ENCODE assay signal across 27 cellular contexts in genomic region chr10:7501157-7501556, GRCh38.
A peak's percentile ranks its signal among the peaks of the same experiment; 100 is the strongest.
DNase-seq lines count a peak whose midpoint lies in the region; ATAC-seq and TF ChIP-seq lines count a peak whose summit lies in the region.
"Had no signal": no experiment of that assay in that cellular context is flagged by ENCODE, and none has a peak within 500 bp of the region (broad histone marks: within the 10 kb centered on the region; RNA-seq: fewer than 3 reads in every experiment).

No MANE protein-coding gene starts in this region.

- H2BK120ac ChIP-seq in neuronal stem cell (ENCODE audit: low read depth, low read length): no peak overlapping the region

- H3K4me1 Mint-ChIP-seq in activated CD8-positive, alpha-beta memory T cell treated with anti-CD3 and anti-CD28 coated beads, Interleukin-2, amount 10 ng/mL, durations not matched to agents 7 days and 5 days: peaks cover 46% of the 10 kb centered on the region
- H3K4me1 Mint-ChIP-seq in activated naive CD8-positive, alpha-beta T cell treated with anti-CD3 and anti-CD28 coated beads, Interleukin-2, amount 50 U/mL, for 24 hours: peaks cover 12% of the 10 kb centered on the region
- H3K4me1 Mint-ChIP-seq in stimulated activated effector memory CD8-positive, alpha-beta T cell treated with anti-CD3 and anti-CD28 coated beads, Interleukin-12 subunit alpha, Interleukin-12 subunit beta, amount 100 ng/mL, for 72 hours: peaks cover 22% of the 10 kb centered on the region
- H3K4me1 Mint-ChIP-seq: neural crest cell had no signal

- no peak overlapping the region for H3K4ac ChIP-seq in neuronal stem cell (ENCODE audit: low read length)

- TF ChIP-seq EP300 in suprapubic skin (IDR thresholded peaks at IDR 0.05): no peak

- CTCF ChIA-PET in activated CD8-positive, alpha-beta memory T cell treated with anti-CD3 and anti-CD28 coated beads, Interleukin-2, amount 10 ng/mL, durations not matched to agents 7 days and 5 days (lab: Charles Lee): interaction anchor here (0.6 to 2.1 kb wide), 7 partner anchors 9 to 84 kb away, joined by 3 to 9 read pairs (median 4); no protein-coding TSS in a partner anchor

- no peak overlapping the region for H2AK5ac ChIP-seq in neuronal stem cell (ENCODE audit: low read depth, low read length)

- no peak for TF ChIP-seq CTCF in suprapubic skin (IDR thresholded peaks at IDR 0.05)

- H3K4me2 ChIP-seq in neuronal stem cell (ENCODE audit: insufficient read depth, low read length, poor library complexity, severe bottlenecking): no peak overlapping the region
- H3K4me2 ChIP-seq: smooth muscle cell had no signal

- H3K4me3 ChIP-seq in suprapubic skin: no peak overlapping the region
- H3K4me3 ChIP-seq in neuronal stem cell (ENCODE audit: low read length in 2 of 2): no peak overlapping the region
- H3K4me3 ChIP-seq: K562, right atrium auricular region, smooth muscle cell, stomach, thyroid gland had no signal

- peaks cover 14% of the 10 kb centered on the region for H3K36me3 Mint-ChIP-seq in activated CD8-positive, alpha-beta memory T cell treated with anti-CD3 and anti-CD28 coated beads, Interleukin-2, amount 10 ng/mL, durations not matched to agents 7 days and 5 days
- H3K36me3 Mint-ChIP-seq in activated naive CD8-positive, alpha-beta T cell treated with anti-CD3 and anti-CD28 coated beads, Interleukin-2, amount 50 U/mL, for 24 hours (ENCODE audit: low read depth): no peaks in the 10 kb centered on the region
- no peaks in the 10 kb centered on the region for H3K36me3 Mint-ChIP-seq in stimulated activated effector memory CD8-positive, alpha-beta T cell treated with anti-CD3 and anti-CD28 coated beads, Interleukin-12 subunit alpha, Interleukin-12 subunit beta, amount 100 ng/mL, for 72 hours
- H3K36me3 Mint-ChIP-seq: CD8-positive, alpha-beta memory T cell had no signal

- H3K14ac ChIP-seq in neuronal stem cell (ENCODE audit: low read length): no peak overlapping the region

- no peak overlapping the region for H3K4me3 Mint-ChIP-seq in activated CD8-positive, alpha-beta memory T cell treated with anti-CD3 and anti-CD28 coated beads, Interleukin-2, amount 10 ng/mL, durations not matched to agents 7 days and 5 days
- H3K4me3 Mint-ChIP-seq in activated naive CD8-positive, alpha-beta T cell treated with anti-CD3 and anti-CD28 coated beads, Interleukin-2, amount 50 U/mL, for 24 hours: no peak overlapping the region
- peak overlapping the region; percentile 15 for H3K4me3 Mint-ChIP-seq in stimulated activated effector memory CD8-positive, alpha-beta T cell treated with anti-CD3 and anti-CD28 coated beads, Interleukin-12 subunit alpha, Interleukin-12 subunit beta, amount 100 ng/mL, for 72 hours
- H3K4me3 Mint-ChIP-seq: activated naive CD4-positive, alpha-beta T cell treated with anti-CD3 and anti-CD28 coated beads for 36 hours; neural crest cell had no signal

- H3K18ac ChIP-seq in neuronal stem cell (ENCODE audit: low read length): no peak overlapping the region

- no peak overlapping the region for H2BK5ac ChIP-seq in neuronal stem cell (ENCODE audit: low read length)

- H3K9me3 ChIP-seq in suprapubic skin: no peaks in the 10 kb centered on the region
- H3K9me3 ChIP-seq in neuronal stem cell (replicated peaks in 1 of 2; ENCODE audit: control insufficient read depth in 2 of 2, insufficient read depth in 1 of 2, low read depth in 1 of 2, low read length in 2 of 2): no peaks in the 10 kb centered on the region
- H3K9me3 ChIP-seq: stomach, thyroid gland had no signal

- ATAC-seq in activated CD8-positive, alpha-beta memory T cell treated with anti-CD3 and anti-CD28 coated beads, Interleukin-2, amount 10 ng/mL, durations not matched to agents 7 days and 5 days: peak; percentile 89
- ATAC-seq in HG03175 (IDR thresholded peaks at IDR 0.05; ENCODE audit: unreplicated experiment): peak; percentile 41
- ATAC-seq in activated naive CD8-positive, alpha-beta T cell treated with anti-CD3 and anti-CD28 coated beads, Interleukin-2, amount 50 U/mL, for 24 hours: peak; percentile 36
- ATAC-seq in stimulated activated effector memory CD8-positive, alpha-beta T cell treated with anti-CD3 and anti-CD28 coated beads, Interleukin-12 subunit alpha, Interleukin-12 subunit beta, amount 100 ng/mL, for 72 hours: peak; percentile 69
- ATAC-seq: K562, left colon had no signal

- H4K8ac ChIP-seq in neuronal stem cell (ENCODE audit: low read depth, low read length): no peak overlapping the region

- no peak overlapping the region for H3K9ac ChIP-seq in neuronal stem cell (ENCODE audit: low read depth, low read length, poor library complexity)

- no peak overlapping the region for H4K91ac ChIP-seq in neuronal stem cell (ENCODE audit: low read depth, low read length, poor library complexity)

- H3K4me1 ChIP-seq in suprapubic skin (no peaks in the 10 kb centered on the region), neuronal stem cell (ENCODE audit: control insufficient read depth in 2 of 2, insufficient read depth in 1 of 2, low read depth in 1 of 2, low read length in 2 of 2) (no peaks in the 10 kb centered on the region)
- H3K4me1 ChIP-seq: right atrium auricular region, stomach, thyroid gland had no signal

- H3K27me3 ChIP-seq in suprapubic skin (peaks cover 3% of the 10 kb centered on the region), neuronal stem cell (ENCODE audit: control insufficient read depth in 3 of 3, insufficient read depth in 3 of 3, low read depth in 1 of 3, low read length in 3 of 3) (no peaks in the 10 kb centered on the region)
- H3K27me3 ChIP-seq: right atrium auricular region, thyroid gland had no signal

- H2AFZ ChIP-seq in neuronal stem cell (ENCODE audit: low read length): no peak overlapping the region

- H3K36me3 ChIP-seq in suprapubic skin (no peaks in the 10 kb centered on the region), neuronal stem cell (replicated peaks in 1 of 2; ENCODE audit: control insufficient read depth in 2 of 2, insufficient read depth in 2 of 2, low read length in 2 of 2) (no peaks in the 10 kb centered on the region)
- H3K36me3 ChIP-seq: right atrium auricular region, stomach, thyroid gland had no signal

- H2BK15ac ChIP-seq in neuronal stem cell (ENCODE audit: low read length): no peak overlapping the region

- H3K9me3 Mint-ChIP-seq in activated CD8-positive, alpha-beta memory T cell treated with anti-CD3 and anti-CD28 coated beads, Interleukin-2, amount 10 ng/mL, durations not matched to agents 7 days and 5 days (ENCODE audit: low read depth): peaks cover 3% of the 10 kb centered on the region
- peaks cover 4% of the 10 kb centered on the region for H3K9me3 Mint-ChIP-seq in activated naive CD8-positive, alpha-beta T cell treated with anti-CD3 and anti-CD28 coated beads, Interleukin-2, amount 50 U/mL, for 24 hours
- no peaks in the 10 kb centered on the region for H3K9me3 Mint-ChIP-seq in stimulated activated effector memory CD8-positive, alpha-beta T cell treated with anti-CD3 and anti-CD28 coated beads, Interleukin-12 subunit alpha, Interleukin-12 subunit beta, amount 100 ng/mL, for 72 hours
- H3K9me3 Mint-ChIP-seq: CD8-positive, alpha-beta memory T cell had no signal

- no peaks in the 10 kb centered on the region for H3K79me1 ChIP-seq in neuronal stem cell (ENCODE audit: low read depth, low read length)

- no peak overlapping the region for H2BK12ac ChIP-seq in neuronal stem cell (ENCODE audit: low read length)

- no peak overlapping the region for H3K23ac ChIP-seq in neuronal stem cell (ENCODE audit: low read depth, low read length, poor library complexity)

- 86% methylated on average over 12 of the region's 12 CpGs for WGBS in suprapubic skin
- no CpG with 5 or more reads among the region's 12 CpGs for WGBS in neuronal stem cell (ENCODE audit: extremely low coverage in 2 of 2, insufficient read length in 2 of 2, insufficient replicate concordance in 1 of 2), 2 donors

- TF ChIP-seq POLR2A in suprapubic skin (IDR thresholded peaks at IDR 0.05): no peak

- H3K27me3 Mint-ChIP-seq in activated CD8-positive, alpha-beta memory T cell treated with anti-CD3 and anti-CD28 coated beads, Interleukin-2, amount 10 ng/mL, durations not matched to agents 7 days and 5 days: no peaks in the 10 kb centered on the region
- no peaks in the 10 kb centered on the region for H3K27me3 Mint-ChIP-seq in activated naive CD8-positive, alpha-beta T cell treated with anti-CD3 and anti-CD28 coated beads, Interleukin-2, amount 50 U/mL, for 24 hours
- H3K27me3 Mint-ChIP-seq: CD8-positive, alpha-beta memory T cell had no signal

- DNase-seq in activated CD8-positive, alpha-beta memory T cell treated with anti-CD3 and anti-CD28 coated beads, Interleukin-2, amount 10 ng/mL, durations not matched to agents 7 days and 5 days: peak; percentile 71
- no peak for DNase-seq in activated CD8-positive, alpha-beta memory T cell treated with anti-CD3 and anti-CD28 coated beads for 24 hours
- no peak for DNase-seq in activated naive CD8-positive, alpha-beta T cell treated with anti-CD3 and anti-CD28 coated beads, Interleukin-2, amount 50 U/mL, for 24 hours
- DNase-seq in stimulated activated effector memory CD8-positive, alpha-beta T cell treated with anti-CD3 and anti-CD28 coated beads, Interleukin-12 subunit alpha, Interleukin-12 subunit beta, amount 100 ng/mL, for 72 hours (ENCODE audit: low spot score in 2 of 2): no peak
- DNase-seq in suprapubic skin (ENCODE audit: low spot score in 2 of 2) (no peak), NCI-H1048 (lab: John Stamatoyannopoulos, UW) (no peak), neuronal stem cell (ENCODE audit: low spot score) (no peak)
- DNase-seq: activated CD4-positive, alpha-beta T cell treated with anti-CD3 and anti-CD28 coated beads for 1 hour; activated naive CD4-positive, alpha-beta T cell treated with anti-CD3 and anti-CD28 coated beads for 36 hours; anterior cingulate cortex; CD8-positive, alpha-beta memory T cell; EL; H7; hippocampal formation; left colon; NCI-H1105; NCI-H2029; NCI-H526; NK-92 treated with Interleukin-12 subunit alpha and Interleukin-12 subunit beta, amount 100 ng/mL, for 24 hours; SHP77 treated with DMSO at 0.1 percent for 48 hours; stomach; thyroid gland had no signal

- H3K27ac Mint-ChIP-seq in activated CD8-positive, alpha-beta memory T cell treated with anti-CD3 and anti-CD28 coated beads, Interleukin-2, amount 10 ng/mL, durations not matched to agents 7 days and 5 days: peak overlapping the region; percentile 16
- peak overlapping the region; percentile 15 for H3K27ac Mint-ChIP-seq in activated naive CD8-positive, alpha-beta T cell treated with anti-CD3 and anti-CD28 coated beads, Interleukin-2, amount 50 U/mL, for 24 hours
- peak overlapping the region; percentile 11 for H3K27ac Mint-ChIP-seq in stimulated activated effector memory CD8-positive, alpha-beta T cell treated with anti-CD3 and anti-CD28 coated beads, Interleukin-12 subunit alpha, Interleukin-12 subunit beta, amount 100 ng/mL, for 72 hours
- H3K27ac Mint-ChIP-seq: activated naive CD4-positive, alpha-beta T cell treated with anti-CD3 and anti-CD28 coated beads for 36 hours had no signal

- H3K27ac ChIP-seq in suprapubic skin (no peak overlapping the region), neuronal stem cell (replicated peaks; ENCODE audit: low read length) (no peak overlapping the region)
- H3K27ac ChIP-seq: right atrium auricular region, stomach, thyroid gland had no signal

Comparison
In these comparisons a context has a peak if more than half of its experiments do, and no peak if none do; other contexts are left out.
1. ATAC-seq: peak in every context shown above with its lines; median percentile 89 in activated CD8-positive, alpha-beta memory T cell treated with anti-CD3 and anti-CD28 coated beads, Interleukin-2, amount 10 ng/mL, durations not matched to agents 7 days and 5 days; 69 in stimulated activated effector memory CD8-positive, alpha-beta T cell treated with anti-CD3 and anti-CD28 coated beads, Interleukin-12 subunit alpha, Interleukin-12 subunit beta, amount 100 ng/mL, for 72 hours; 41 in HG03175; 36 in activated naive CD8-positive, alpha-beta T cell treated with anti-CD3 and anti-CD28 coated beads, Interleukin-2, amount 50 U/mL, for 24 hours.